ENCODE assay signal across 8 cellular contexts in the genomic region with DNA sequence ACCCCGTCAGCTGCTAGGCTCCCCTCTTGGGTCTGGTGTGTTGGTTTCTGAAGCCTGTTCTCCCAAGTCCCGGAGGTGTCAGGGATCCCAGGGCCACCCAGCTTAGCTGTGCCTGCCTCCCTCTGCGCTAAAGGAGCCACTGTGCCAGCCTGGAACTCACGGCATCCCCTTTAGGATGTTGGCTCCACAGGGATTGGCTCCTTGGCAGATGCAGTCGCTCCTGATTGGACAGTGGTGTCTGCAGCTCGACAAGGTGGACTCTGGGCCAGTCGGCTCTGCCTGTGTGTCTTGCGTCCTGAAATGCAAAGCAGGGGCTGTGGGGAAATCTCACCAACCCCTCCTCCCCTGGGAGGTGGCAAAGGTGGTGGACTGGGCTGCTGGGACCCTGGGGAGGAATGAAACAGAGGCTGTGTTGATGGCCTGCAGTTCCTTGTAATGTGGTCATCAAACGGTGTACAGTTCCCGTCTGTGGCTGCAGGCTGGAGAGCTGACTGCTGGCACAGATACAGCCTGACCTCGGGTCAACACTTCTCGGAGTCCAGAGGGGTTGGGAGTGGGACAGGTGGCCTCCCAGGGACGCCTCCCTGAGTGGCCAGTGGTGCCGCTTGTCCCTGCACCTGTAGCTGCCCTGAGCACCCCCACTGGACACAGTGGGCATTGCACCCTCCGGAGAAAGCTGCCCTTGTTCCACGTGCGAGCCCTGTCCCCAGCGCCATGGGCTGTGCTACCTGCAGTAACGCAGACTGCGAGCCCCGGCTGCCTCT. TPM values are rescaled to one million over a fixed set of nuclear protein-coding genes. Genes with fewer than 3 reads are reported as not detected.
A peak's percentile ranks its signal among the peaks of the same experiment; 100 is the strongest.
DNase-seq lines count a peak whose midpoint lies in the region; TF ChIP-seq lines count a peak whose summit lies in the region.

No MANE protein-coding gene starts in this region.

- H3K4me3 ChIP-seq in GM06990 (replicated peaks; ENCODE audit: low read depth, low read length) (no peak overlapping the region), cardiac muscle cell (no peak overlapping the region)

- peak; percentile 62 for TF ChIP-seq CTCF in GM06990 (IDR thresholded peaks at IDR 0.05; ENCODE audit: insufficient read depth, low read length, poor library complexity, severe bottlenecking)
- TF ChIP-seq CTCF in cardiac muscle cell (IDR thresholded peaks at IDR 0.05; ENCODE audit: low read depth, low read length): peak; percentile 70

- no peaks in the 10 kb centered on the region for H3K9me3 ChIP-seq in cardiac muscle cell (ENCODE audit: low read depth)

- no peaks in the 10 kb centered on the region for H3K9me3 Mint-ChIP-seq in activated naive CD4-positive, alpha-beta T cell treated with anti-CD3 and anti-CD28 coated beads, Interleukin-2, amount 10 ng/mL, durations not matched to agents 7 days and 5 days

- no peaks in the 10 kb centered on the region for H3K27me3 Mint-ChIP-seq in activated naive CD4-positive, alpha-beta T cell treated with anti-CD3 and anti-CD28 coated beads, Interleukin-2, amount 10 ng/mL, durations not matched to agents 7 days and 5 days

- DNase-seq in GM06990 (ENCODE audit: extremely low read depth, insufficient read length) (no peak), NCI-H510A treated with DMSO at 0.1 percent for 48 hours (lab: John Stamatoyannopoulos, UW) (peak; percentile 89), cardiac muscle cell (ENCODE audit: low read depth in 1 of 2, low spot score in 1 of 2) (peak; percentile 30 to 56), posterior cingulate gyrus (peak; percentile 41 to 97 (median 82)), NCI-H446 (lab: John Stamatoyannopoulos, UW) (no peak), KG1 (lab: John Stamatoyannopoulos, UW) (no peak), globus pallidus (ENCODE audit: low spot score) (no peak)
- DNase-seq in activated naive CD4-positive, alpha-beta T cell treated with anti-CD3 and anti-CD28 coated beads, Interleukin-2, amount 10 ng/mL, durations not matched to agents 7 days and 5 days: peak; percentile 57

- H3K36me3 Mint-ChIP-seq in activated naive CD4-positive, alpha-beta T cell treated with anti-CD3 and anti-CD28 coated beads, Interleukin-2, amount 10 ng/mL, durations not matched to agents 7 days and 5 days: peaks cover 55% of the 10 kb centered on the region

- CTCF ChIA-PET in activated naive CD4-positive, alpha-beta T cell treated with anti-CD3 and anti-CD28 coated beads, Interleukin-2, amount 10 ng/mL, durations not matched to agents 7 days and 5 days (lab: Charles Lee): interaction anchor here (0.7 to 1.5 kb wide), 5 partner anchors 9 to 178 kb away, joined by 3 read pairs; no protein-coding TSS in a partner anchor

- no peak overlapping the region for H3K27ac Mint-ChIP-seq in activated naive CD4-positive, alpha-beta T cell treated with anti-CD3 and anti-CD28 coated beads, Interleukin-2, amount 10 ng/mL, durations not matched to agents 7 days and 5 days

- no peaks in the 10 kb centered on the region for H3K27me3 ChIP-seq in GM06990 (replicated peaks; ENCODE audit: control insufficient read depth, insufficient read depth, low read length)
- H3K27me3 ChIP-seq in cardiac muscle cell: peaks cover 11% of the 10 kb centered on the region

- H3K4me1 Mint-ChIP-seq in activated naive CD4-positive, alpha-beta T cell treated with anti-CD3 and anti-CD28 coated beads, Interleukin-2, amount 10 ng/mL, durations not matched to agents 7 days and 5 days: peaks cover 78% of the 10 kb centered on the region

- intact Hi-C loops in posterior cingulate gyrus (cut with DNase I): no loop called here

- H3K4me3 Mint-ChIP-seq in activated naive CD4-positive, alpha-beta T cell treated with anti-CD3 and anti-CD28 coated beads, Interleukin-2, amount 10 ng/mL, durations not matched to agents 7 days and 5 days: no peak overlapping the region

- no peak overlapping the region for H3K27ac ChIP-seq in cardiac muscle cell

- no peaks in the 10 kb centered on the region for H3K4me1 ChIP-seq in cardiac muscle cell (ENCODE audit: low read depth)

- H3K36me3 ChIP-seq in GM06990 (ENCODE audit: control insufficient read depth, insufficient read depth, low read length) (peaks cover 15% of the 10 kb centered on the region), cardiac muscle cell (no peaks in the 10 kb centered on the region)

RNA-seq across cellular contexts. Expression of a gene that starts 11.5 kb away (rescaled TPM):
- total RNA-seq in cardiac muscle cell: 5.1 and 10.8 TPM in 2 replicates
- 5.5 and 8.7 TPM in 2 replicates for polyA plus RNA-seq in cardiac muscle cell

RNA-seq across cellular contexts. Expression of a gene that starts 41.9 kb away (rescaled TPM):
- total RNA-seq in cardiac muscle cell: 9.4 and 12.7 TPM in 2 replicates
- 6.4 and 7.3 TPM in 2 replicates for polyA plus RNA-seq in cardiac muscle cell

Comparison
In these comparisons a context has a peak if more than half of its experiments do, and no peak if none do; other contexts are left out.
1. DNase-seq: peak in NCI-H510A treated with DMSO at 0.1 percent for 48 hours (single experiment), activated naive CD4-positive, alpha-beta T cell treated with anti-CD3 and anti-CD28 coated beads, Interleukin-2, amount 10 ng/mL, durations not matched to agents 7 days and 5 days (single experiment), cardiac muscle cell (2 of 2) and posterior cingulate gyrus (10 of 10); none in GM06990 (single experiment), NCI-H446 (0 of 2), KG1 (single experiment) and globus pallidus (single experiment).